ENCODE assay signal across 31 cellular contexts in genomic region chr2:15806801-15807417, GRCh38.
DNase-seq lines count a peak whose midpoint lies in the region; ATAC-seq lines count a peak whose summit lies in the region.
"Had no signal": no experiment of that assay in that cellular context is flagged by ENCODE, and none has a peak within 500 bp of the region (broad histone marks: within the 10 kb centered on the region; RNA-seq: fewer than 3 reads in every experiment).

No MANE protein-coding gene starts in this region.

- H2BK120ac ChIP-seq in neuronal stem cell (ENCODE audit: low read depth, low read length), result no peak overlapping the region

- no peak overlapping the region for H3K4me3 ChIP-seq in neuronal stem cell (ENCODE audit: low read length in 2 of 2)
- H3K4me3 ChIP-seq: A549; BLaER1; BLaER1 treated with 17β-estradiol and CSF1 and Interleukin-3, amounts not matched to agents 10 nM and 100 nM had no signal

- H4K8ac ChIP-seq in neuronal stem cell (ENCODE audit: low read depth, low read length), result no peak overlapping the region

- H3K9me3 Mint-ChIP-seq in activated T-cell treated with anti-CD3 and anti-CD28 coated beads, Interleukin-2, amount 50 U/mL, for 4 hours, result no peaks in the 10 kb centered on the region
- H3K9me3 Mint-ChIP-seq: CD4-positive, alpha-beta memory T cell; CD4-positive, alpha-beta T cell; CD8-positive, alpha-beta T cell had no signal

- no peak overlapping the region for H3K27ac ChIP-seq in neuronal stem cell (replicated peaks; ENCODE audit: low read length)
- H3K27ac ChIP-seq: 22Rv1; A549; BLaER1; BLaER1 treated with 17β-estradiol and CSF1 and Interleukin-3, amounts not matched to agents 10 nM and 100 nM; C4-2B had no signal

- H3K9ac ChIP-seq in neuronal stem cell (ENCODE audit: low read depth, low read length, poor library complexity), result no peak overlapping the region
- H3K9ac ChIP-seq: BLaER1; BLaER1 treated with 17β-estradiol and CSF1 and Interleukin-3, amounts not matched to agents 10 nM and 100 nM had no signal

- H2BK15ac ChIP-seq in neuronal stem cell (ENCODE audit: low read length), result peak overlapping the region; percentile 44

- DNase-seq in SK-N-DZ (ENCODE audit: low spot score), result peak; percentile 94
- no peak for DNase-seq in neuronal stem cell (ENCODE audit: low spot score)
- no peak for DNase-seq in cerebellum (ENCODE audit: low spot score)
- no peak for DNase-seq in activated T-cell treated with anti-CD3 and anti-CD28 coated beads, Interleukin-2, amount 50 U/mL, for 4 hours
- DNase-seq: 8988T; ACHN; AML-193; BE2C; C1 segment of cervical spinal cord; Caco-2; Calu3; CD4-positive, alpha-beta memory T cell; CD4-positive, alpha-beta T cell; CD4-positive, CD25-positive, alpha-beta regulatory T cell; CD8-positive, alpha-beta memory T cell; CD8-positive, alpha-beta T cell; COR-L47; DMS 273 treated with DMSO at 0.1 percent for 48 hours; DMS153; DMS53; DMS79; DMS79 treated with DMSO at 0.1 percent for 48 hours; DND-41; EL had no signal

- H3K9me3 ChIP-seq in neuronal stem cell (replicated peaks in 1 of 2; ENCODE audit: control insufficient read depth in 2 of 2, insufficient read depth in 1 of 2, low read depth in 1 of 2, low read length in 2 of 2), result no peaks in the 10 kb centered on the region
- H3K9me3 ChIP-seq: A549, BE2C, BLaER1, Caco-2 had no signal

- H3K18ac ChIP-seq in neuronal stem cell (ENCODE audit: low read length), result peak overlapping the region; percentile 22

- H3K4me1 Mint-ChIP-seq in activated T-cell treated with anti-CD3 and anti-CD28 coated beads, Interleukin-2, amount 50 U/mL, for 4 hours (ENCODE audit: low read depth), result no peaks in the 10 kb centered on the region
- H3K4me1 Mint-ChIP-seq: B cell; CD4-positive, alpha-beta memory T cell; CD4-positive, CD25-positive, alpha-beta regulatory T cell; CD8-positive, alpha-beta memory T cell had no signal

- H3K4me3 Mint-ChIP-seq in activated T-cell treated with anti-CD3 and anti-CD28 coated beads, Interleukin-2, amount 50 U/mL, for 4 hours, result no peak overlapping the region
- H3K4me3 Mint-ChIP-seq: B cell; CD14-positive monocyte; CD4-positive, alpha-beta memory T cell; CD4-positive, alpha-beta T cell; CD4-positive, CD25-positive, alpha-beta regulatory T cell; CD8-positive, alpha-beta memory T cell; CD8-positive, alpha-beta T cell had no signal

- H3K4me2 ChIP-seq in neuronal stem cell (ENCODE audit: insufficient read depth, low read length, poor library complexity, severe bottlenecking), result no peak overlapping the region
- H3K4me2 ChIP-seq: A549; BLaER1; BLaER1 treated with 17β-estradiol and CSF1 and Interleukin-3, amounts not matched to agents 10 nM and 100 nM had no signal

- peaks cover 0 to 27% of the 10 kb centered on the region in 2 donors for H3K4me1 ChIP-seq in neuronal stem cell (ENCODE audit: control insufficient read depth in 2 of 2, insufficient read depth in 1 of 2, low read depth in 1 of 2, low read length in 2 of 2)
- H3K4me1 ChIP-seq: A549, BE2C had no signal

- no peak for ATAC-seq in activated T-cell treated with anti-CD3 and anti-CD28 coated beads, Interleukin-2, amount 50 U/mL, for 4 hours
- ATAC-seq: A549; CD8-positive, alpha-beta T cell had no signal

- H3K23ac ChIP-seq in neuronal stem cell (ENCODE audit: low read depth, low read length, poor library complexity), result no peak overlapping the region

- H2AFZ ChIP-seq in neuronal stem cell (ENCODE audit: low read length), result no peak overlapping the region

- H3K27me3 Mint-ChIP-seq in activated T-cell treated with anti-CD3 and anti-CD28 coated beads, Interleukin-2, amount 50 U/mL, for 4 hours (ENCODE audit: low read depth), result no peaks in the 10 kb centered on the region
- H3K27me3 Mint-ChIP-seq: CD4-positive, alpha-beta T cell; CD4-positive, CD25-positive, alpha-beta regulatory T cell had no signal

- H3K79me1 ChIP-seq in neuronal stem cell (ENCODE audit: low read depth, low read length), result no peaks in the 10 kb centered on the region

- H3K36me3 Mint-ChIP-seq in activated T-cell treated with anti-CD3 and anti-CD28 coated beads, Interleukin-2, amount 50 U/mL, for 4 hours (ENCODE audit: insufficient read depth), result no peaks in the 10 kb centered on the region
- H3K36me3 Mint-ChIP-seq: CD14-positive monocyte; CD4-positive, alpha-beta memory T cell; CD4-positive, CD25-positive, alpha-beta regulatory T cell; CD8-positive, alpha-beta memory T cell; CD8-positive, alpha-beta T cell had no signal

- H2AK5ac ChIP-seq in neuronal stem cell (ENCODE audit: low read depth, low read length), result peak overlapping the region; percentile 40

- no peaks in the 10 kb centered on the region for H3K27me3 ChIP-seq in neuronal stem cell (ENCODE audit: control insufficient read depth in 3 of 3, insufficient read depth in 3 of 3, low read depth in 1 of 3, low read length in 3 of 3)
- H3K27me3 ChIP-seq: BLaER1; BLaER1 treated with 17β-estradiol and CSF1 and Interleukin-3, amounts not matched to agents 10 nM and 100 nM had no signal

- no peak overlapping the region for H3K4ac ChIP-seq in neuronal stem cell (ENCODE audit: low read length)

- no peak overlapping the region for H4K91ac ChIP-seq in neuronal stem cell (ENCODE audit: low read depth, low read length, poor library complexity)

- no peak overlapping the region for H2BK12ac ChIP-seq in neuronal stem cell (ENCODE audit: low read length)

- H2BK5ac ChIP-seq in neuronal stem cell (ENCODE audit: low read length), result no peak overlapping the region

- H3K14ac ChIP-seq in neuronal stem cell (ENCODE audit: low read length), result no peak overlapping the region

- no peaks in the 10 kb centered on the region for H3K36me3 ChIP-seq in neuronal stem cell (replicated peaks in 1 of 2; ENCODE audit: control insufficient read depth in 2 of 2, insufficient read depth in 2 of 2, low read length in 2 of 2)
- H3K36me3 ChIP-seq: BE2C; BLaER1; BLaER1 treated with 17β-estradiol and CSF1 and Interleukin-3, amounts not matched to agents 10 nM and 100 nM had no signal

- WGBS in neuronal stem cell (ENCODE audit: extremely low coverage in 2 of 2, insufficient read length in 2 of 2, insufficient replicate concordance in 1 of 2), 2 donors, result no CpG with 5 or more reads among the region's 9 CpGs
